9 cellular contexts compared by ENCODE assay signal in the genomic region with DNA sequence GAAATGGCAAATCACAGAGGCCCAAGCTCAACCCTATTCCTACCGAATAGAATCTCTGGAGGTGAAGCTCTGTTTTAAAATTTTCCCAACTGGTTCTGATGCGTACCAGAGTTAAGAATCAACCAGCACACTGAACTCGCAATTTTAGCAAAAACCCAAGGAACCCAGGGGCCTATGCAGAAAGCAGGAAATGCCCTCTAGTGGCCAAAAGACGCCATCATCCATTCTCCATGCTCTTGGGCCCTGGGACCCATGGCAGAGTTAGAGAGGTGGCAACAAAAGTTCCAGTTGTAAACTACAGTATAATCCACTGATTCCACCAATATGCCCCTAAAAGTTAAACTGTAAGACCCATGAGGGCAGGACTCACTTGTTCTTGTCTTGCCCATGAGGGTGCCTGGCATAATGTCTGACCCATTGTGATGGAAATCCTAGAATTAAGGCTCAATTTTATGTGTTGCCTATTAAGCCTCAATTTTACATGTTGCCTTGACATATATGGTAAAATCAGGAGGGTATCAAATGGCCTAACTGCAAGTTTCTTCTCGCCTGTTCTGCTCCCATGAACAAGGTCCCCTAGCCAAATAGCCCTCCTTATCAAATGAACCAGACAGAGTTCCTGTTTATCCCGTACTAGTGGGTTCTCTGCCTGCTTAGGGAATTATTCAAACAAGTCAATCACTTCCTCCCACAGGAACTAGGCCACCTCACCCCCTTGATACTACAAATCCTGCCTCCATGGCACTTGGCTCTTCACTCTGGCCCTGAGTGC.
DNase-seq lines count a peak whose midpoint lies in the region; ATAC-seq and TF ChIP-seq lines count a peak whose summit lies in the region.
"Had no signal": no experiment of that assay in that cellular context is flagged by ENCODE, and none has a peak within 500 bp of the region (broad histone marks: within the 10 kb centered on the region; RNA-seq: fewer than 3 reads in every experiment).

No MANE protein-coding gene starts in this region.

- DNase-seq in HEK293T (ENCODE audit: extremely low spot score) (peak; percentile 72), NCI-H1092 (lab: John Stamatoyannopoulos, UW) (peak; percentile 21), T-helper 17 cell (peak in 2 of 3 donors; percentile 16 to 46), ascending aorta (ENCODE audit: low spot score in 2 of 2) (peak in 1 of 2 donors; percentile 71), hypothalamus (lab: John Stamatoyannopoulos, UW) (peak in 41 of 51 donors; percentile 2 to 85 (median 36))

- H3K27me3 ChIP-seq in ascending aorta (no peaks in the 10 kb centered on the region), skeletal muscle satellite cell (ENCODE audit: control insufficient read depth, insufficient read depth, low read length) (no peaks in the 10 kb centered on the region)

- no peak overlapping the region for H3K27ac Mint-ChIP-seq in T-helper 17 cell

- ATAC-seq in T-helper 17 cell: peak; percentile 84
- ATAC-seq in HG03378 (IDR thresholded peaks at IDR 0.05; ENCODE audit: unreplicated experiment): no peak

- no peaks in the 10 kb centered on the region for H3K36me3 Mint-ChIP-seq in T-helper 17 cell (ENCODE audit: low read depth)

- no peak overlapping the region for H3K4me2 ChIP-seq in skeletal muscle satellite cell (ENCODE audit: low read length)

- H3K9me3 ChIP-seq in T-helper 17 cell (ENCODE audit: control insufficient read depth, low read length, poor library complexity, severe bottlenecking): no peaks in the 10 kb centered on the region
- H3K9me3 ChIP-seq in ascending aorta: no peaks in the 10 kb centered on the region
- no peaks in the 10 kb centered on the region for H3K9me3 ChIP-seq in skeletal muscle satellite cell (replicated peaks; ENCODE audit: low read length)

- POLR2A ChIA-PET in HEK293T (lab: Yijun Ruan, JAX): no interaction called here

- no peaks in the 10 kb centered on the region for H3K36me3 ChIP-seq in ascending aorta
- no peaks in the 10 kb centered on the region for H3K36me3 ChIP-seq in skeletal muscle satellite cell (ENCODE audit: insufficient read depth, low read length)

- intact Hi-C loops in ascending aorta (cut with DNase I): no loop called here

- H3K4me3 ChIP-seq in ascending aorta (no peak overlapping the region), skeletal muscle satellite cell (ENCODE audit: low read length) (no peak overlapping the region)
- H3K4me3 ChIP-seq: skin epidermis had no signal

- TF ChIP-seq CTCF in GM12801 (IDR thresholded peaks at IDR 0.05; ENCODE audit: extremely low read depth, insufficient read length) (peak; percentile 43), ascending aorta (IDR thresholded peaks at IDR 0.05) (peak in 2 of 3 experiments; percentile 54 to 62)

- no peak overlapping the region for H3K27ac ChIP-seq in ascending aorta
- H3K27ac ChIP-seq: skin epidermis had no signal

- H3K4me1 Mint-ChIP-seq in T-helper 17 cell: no peaks in the 10 kb centered on the region

- H3K27me3 Mint-ChIP-seq in T-helper 17 cell: peaks cover 31% of the 10 kb centered on the region

- CTCF ChIA-PET in HEK293T (lab: Yijun Ruan, JAX): interaction anchor here (0.6 to 1.2 kb wide), 3 partner anchors 146 to 324 kb away, joined by 3 to 4 read pairs (median 3); a partner anchor contains a TSS

- peak overlapping the region; percentile 10 for H3K9ac ChIP-seq in skeletal muscle satellite cell (ENCODE audit: low read depth, low read length)

- no peak overlapping the region for H3K4me3 Mint-ChIP-seq in T-helper 17 cell

- H3K4me1 ChIP-seq in ascending aorta (no peaks in the 10 kb centered on the region), skeletal muscle satellite cell (ENCODE audit: control insufficient read depth, insufficient read depth, low read length) (peaks cover 20% of the 10 kb centered on the region)

TF ChIP-seq in HEK293T, 16 proteins besides CTCF, POLR2A, EP300 and RAD21:
- TF ChIP-seq HDGF (IDR thresholded peaks at IDR 0.05; ENCODE audit: borderline replicate concordance) (no peak), NFRKB (IDR thresholded peaks at IDR 0.05) (no peak), SUZ12 (IDR thresholded peaks at IDR 0.05) (no peak), FOXA1 (IDR thresholded peaks at IDR 0.05) (no peak)
